Comparison of ENCODE assay signal across 26 cellular contexts in the genomic region with DNA sequence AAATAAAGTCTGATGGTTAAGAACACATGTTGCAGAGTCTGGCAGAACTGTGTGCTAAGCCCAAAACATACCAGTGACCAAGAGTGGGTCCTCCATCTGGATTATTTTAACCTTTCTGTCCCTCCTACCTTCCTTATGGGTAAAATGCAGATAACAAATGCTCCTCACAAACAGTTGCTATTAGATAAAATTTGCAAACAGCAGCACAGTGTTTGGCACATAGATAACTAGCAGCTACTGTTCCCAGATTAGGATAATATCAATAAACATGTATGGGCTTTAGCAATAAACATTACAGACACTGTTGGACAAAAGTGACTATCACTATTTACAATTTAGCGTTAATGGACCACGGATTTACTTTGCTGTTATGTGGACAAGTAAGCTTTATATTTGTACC.
"Had no signal": no experiment of that assay in that cellular context is flagged by ENCODE, and none has a peak within 500 bp of the region (broad histone marks: within the 10 kb centered on the region; RNA-seq: fewer than 3 reads in every experiment).

No MANE protein-coding gene starts in this region.

- H3K27ac Mint-ChIP-seq: activated naive CD4-positive, alpha-beta T cell treated with anti-CD3 and anti-CD28 coated beads for 36 hours; activated naive CD8-positive, alpha-beta T cell treated with anti-CD3 and anti-CD28 coated beads for 36 hours; activated T-helper 1 cell treated with anti-CD3 and anti-CD28 coated beads, Interleukin-12 subunit alpha, Interleukin-12 subunit beta, Interleukin-2, Interleukin-4 antibody, amounts not matched to agents 30 ng/mL and 10 ng/mL and 1 ng/mL, durations not matched to agents 14 hours and 24 hours and 36 hours; effector memory CD8-positive, alpha-beta T cell; stimulated activated effector memory CD8-positive, alpha-beta T cell treated with anti-CD3 and anti-CD28 coated beads, Interleukin-12 subunit alpha, Interleukin-12 subunit beta, amount 100 ng/mL, for 72 hours; stimulated activated naive CD8-positive, alpha-beta T cell treated with anti-CD3 and anti-CD28 coated beads, Interleukin-15, Interleukin-2, amounts not matched to agents 100 ng/mL and 50 ng/mL, for 24 hours had no signal

- H3K4me1 Mint-ChIP-seq: activated naive CD8-positive, alpha-beta T cell treated with anti-CD3 and anti-CD28 coated beads for 36 hours; stimulated activated effector memory CD8-positive, alpha-beta T cell treated with anti-CD3 and anti-CD28 coated beads, Interleukin-12 subunit alpha, Interleukin-12 subunit beta, amount 100 ng/mL, for 72 hours had no signal

- H3K27ac ChIP-seq: adrenal gland, ascending aorta, coronary artery, esophagus muscularis mucosa, foreskin keratinocyte, left lung, lower lobe of right lung, neutrophil, right lobe of liver, skin epidermis, thoracic aorta had no signal

- H3K9me3 ChIP-seq: adrenal gland, ascending aorta, esophagus muscularis mucosa, left lung, lower lobe of right lung, mucosa of descending colon, neutrophil, right lobe of liver, thoracic aorta had no signal

- H3K9me3 Mint-ChIP-seq: activated naive CD4-positive, alpha-beta T cell treated with anti-CD3 and anti-CD28 coated beads for 36 hours; activated naive CD8-positive, alpha-beta T cell treated with anti-CD3 and anti-CD28 coated beads for 36 hours; activated T-helper 1 cell treated with anti-CD3 and anti-CD28 coated beads, Interleukin-12 subunit alpha, Interleukin-12 subunit beta, Interleukin-2, Interleukin-4 antibody, amounts not matched to agents 30 ng/mL and 10 ng/mL and 1 ng/mL, durations not matched to agents 14 hours and 24 hours and 36 hours; brain; nephron had no signal

- H3K4me3 ChIP-seq: adrenal gland, ascending aorta, coronary artery, esophagus muscularis mucosa, left lung, lower lobe of right lung, mucosa of descending colon, right lobe of liver, skin epidermis, thoracic aorta had no signal

- H3K27me3 ChIP-seq: adrenal gland, ascending aorta, esophagus muscularis mucosa, foreskin keratinocyte, left lung, neutrophil, right lobe of liver had no signal

- DNase-seq: activated CD4-positive, alpha-beta T cell treated with anti-CD3 and anti-CD28 coated beads for 4 hours; activated CD4-positive, alpha-beta T cell treated with anti-CD3 and anti-CD28 coated beads, Interleukin-2, amount 50 U/mL, for 4 hours; activated effector memory CD4-positive, alpha-beta T cell treated with anti-CD3 and anti-CD28 coated beads, Interleukin-2, amount 50 U/mL, for 16 hours; activated naive CD4-positive, alpha-beta T cell treated with anti-CD3 and anti-CD28 coated beads for 36 hours; activated naive CD8-positive, alpha-beta T cell treated with anti-CD3 and anti-CD28 coated beads for 36 hours; adrenal gland; effector memory CD8-positive, alpha-beta T cell; foreskin keratinocyte; left lung; lower lobe of right lung; mesenchymal stem cell; mucosa of descending colon; right lobe of liver; stimulated activated CD4-positive, alpha-beta T cell treated with anti-CD3 and anti-CD28 coated beads, Interleukin-4, amount 100 ng/mL, for 24 hours; trophoblast cell had no signal

- H3K27me3 Mint-ChIP-seq: activated naive CD8-positive, alpha-beta T cell treated with anti-CD3 and anti-CD28 coated beads for 36 hours; brain; effector memory CD8-positive, alpha-beta T cell; stimulated activated naive CD8-positive, alpha-beta T cell treated with anti-CD3 and anti-CD28 coated beads, Interleukin-15, Interleukin-2, amounts not matched to agents 100 ng/mL and 50 ng/mL, for 24 hours had no signal

- H3K4me3 Mint-ChIP-seq: activated naive CD4-positive, alpha-beta T cell treated with anti-CD3 and anti-CD28 coated beads for 36 hours; activated naive CD8-positive, alpha-beta T cell treated with anti-CD3 and anti-CD28 coated beads for 36 hours; activated T-helper 1 cell treated with anti-CD3 and anti-CD28 coated beads, Interleukin-12 subunit alpha, Interleukin-12 subunit beta, Interleukin-2, Interleukin-4 antibody, amounts not matched to agents 30 ng/mL and 10 ng/mL and 1 ng/mL, durations not matched to agents 14 hours and 24 hours and 36 hours; brain; effector memory CD8-positive, alpha-beta T cell; nephron; stimulated activated effector memory CD8-positive, alpha-beta T cell treated with anti-CD3 and anti-CD28 coated beads, Interleukin-12 subunit alpha, Interleukin-12 subunit beta, amount 100 ng/mL, for 72 hours; stimulated activated naive CD8-positive, alpha-beta T cell treated with anti-CD3 and anti-CD28 coated beads, Interleukin-15, Interleukin-2, amounts not matched to agents 100 ng/mL and 50 ng/mL, for 24 hours had no signal

- H3K36me3 Mint-ChIP-seq: activated naive CD8-positive, alpha-beta T cell treated with anti-CD3 and anti-CD28 coated beads for 36 hours; stimulated activated effector memory CD8-positive, alpha-beta T cell treated with anti-CD3 and anti-CD28 coated beads, Interleukin-12 subunit alpha, Interleukin-12 subunit beta, amount 100 ng/mL, for 72 hours had no signal

- H3K36me3 ChIP-seq: adrenal gland, ascending aorta, esophagus muscularis mucosa, left lung, lower lobe of right lung, neutrophil, right lobe of liver, thoracic aorta had no signal

- H3K4me1 ChIP-seq: ascending aorta, foreskin keratinocyte, left lung, lower lobe of right lung, right lobe of liver had no signal

- ATAC-seq: effector memory CD8-positive, alpha-beta T cell; foreskin keratinocyte; left lung; lower lobe of right lung; mucosa of descending colon; right lobe of liver; stimulated activated effector memory CD8-positive, alpha-beta T cell treated with anti-CD3 and anti-CD28 coated beads, Interleukin-12 subunit alpha, Interleukin-12 subunit beta, amount 100 ng/mL, for 72 hours had no signal
